In the genomic region with DNA sequence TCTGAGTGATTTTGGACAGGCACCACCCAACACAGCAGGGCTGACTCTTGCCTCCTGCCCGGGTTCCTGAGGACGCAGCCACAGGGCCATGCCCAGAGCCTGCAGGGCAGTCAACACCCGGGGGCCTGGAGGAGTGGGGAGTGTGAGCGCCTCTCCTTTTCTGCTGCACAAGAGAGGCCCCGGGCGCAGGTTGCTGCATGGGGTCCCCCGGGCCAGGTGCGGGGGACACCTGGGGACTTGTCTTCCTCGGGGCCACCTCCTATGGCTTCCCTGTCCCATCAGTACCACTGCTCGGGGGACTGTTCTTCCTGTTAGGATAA, we compare ENCODE assay signal across 8 cellular contexts.
"Had no signal": no experiment of that assay in that cellular context is flagged by ENCODE, and none has a peak within 500 bp of the region (broad histone marks: within the 10 kb centered on the region; RNA-seq: fewer than 3 reads in every experiment).

No MANE protein-coding gene starts in this region.

- FAIRE-seq: G401.6, GM12878, GM12891, GM12892, GM18507, GM19239 had no signal

- ATAC-seq: GM12878 had no signal

- H3K4me3 ChIP-seq: GM12878 had no signal

- DNase-seq: GDM1, GF-D8 had no signal
